8 cellular contexts compared by ENCODE assay signal in the genomic region with DNA sequence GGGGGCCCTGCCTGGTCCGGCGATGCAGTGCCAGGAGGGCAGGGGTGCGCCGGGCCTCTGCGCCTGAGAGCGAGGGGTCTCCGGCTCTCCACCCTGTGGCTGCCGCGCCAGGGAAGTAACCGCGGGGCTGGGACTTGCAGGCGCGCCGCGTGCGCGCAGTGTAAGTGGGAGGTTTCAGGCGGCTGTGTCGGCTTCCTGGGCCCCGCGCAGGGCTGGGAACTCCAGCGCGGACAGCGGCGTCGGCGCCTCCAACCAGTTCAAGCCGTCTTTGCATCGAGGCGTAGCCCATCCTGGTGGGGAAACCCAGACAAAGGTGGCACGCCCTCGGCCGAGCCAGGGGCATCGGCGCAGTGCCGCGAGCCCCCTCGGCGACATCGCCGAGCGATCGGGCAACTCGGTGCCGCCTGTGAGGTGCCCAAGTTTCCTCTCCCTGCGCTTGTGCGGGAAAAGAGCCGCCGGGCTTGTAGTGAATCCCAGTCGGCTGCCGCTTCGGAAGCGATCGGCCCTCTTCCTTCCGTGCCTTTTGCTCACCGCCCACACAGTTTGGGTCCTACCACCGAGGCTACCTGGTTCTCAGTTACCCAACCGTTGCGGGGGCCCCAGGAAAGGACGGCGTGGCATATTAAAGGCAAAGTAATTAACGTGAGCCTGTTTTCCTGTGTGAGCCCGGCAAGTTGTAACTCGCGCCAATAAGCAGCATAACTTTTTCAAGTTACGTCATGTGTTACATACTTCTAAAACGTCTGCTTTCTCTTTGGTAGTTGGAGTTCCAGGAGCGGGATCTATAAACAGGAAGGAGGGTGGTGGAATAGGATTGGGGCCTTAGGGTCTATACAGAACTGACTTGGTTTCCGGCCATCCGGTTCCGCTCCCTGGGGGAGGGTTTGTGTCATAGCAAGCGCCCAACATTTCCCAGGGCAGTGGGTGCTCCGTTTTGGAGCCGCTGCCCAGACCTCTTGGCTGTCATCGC. TPM values are rescaled to one million over a fixed set of nuclear protein-coding genes. Genes with fewer than 3 reads are reported as not detected.
A peak's percentile ranks its signal among the peaks of the same experiment; 100 is the strongest.
DNase-seq lines count a peak whose midpoint lies in the region; ATAC-seq lines count a peak whose summit lies in the region.

No MANE protein-coding gene starts in this region.

- peaks cover 39% of the 10 kb centered on the region for H3K4me1 Mint-ChIP-seq in activated CD4-positive, alpha-beta memory T cell treated with anti-CD3 and anti-CD28 coated beads for 36 hours (ENCODE audit: low read depth)

- no peaks in the 10 kb centered on the region for H3K36me3 Mint-ChIP-seq in activated CD4-positive, alpha-beta memory T cell treated with anti-CD3 and anti-CD28 coated beads for 36 hours

- DNase-seq in NK-92 treated with Interleukin-12 subunit alpha and Interleukin-12 subunit beta, amount 100 ng/mL, for 24 hours (lab: John Stamatoyannopoulos, UW), result peak; percentile 74
- DNase-seq in NK-92 (lab: John Stamatoyannopoulos, UW; ENCODE audit: unreplicated experiment) (no peak), NCI-H748 (lab: John Stamatoyannopoulos, UW; ENCODE audit: unreplicated experiment) (peak; percentile 77), lung microvascular endothelial cell (ENCODE audit: low read depth in 2 of 2) (peak; percentile 64 to 95)
- peak; percentile 82 for DNase-seq in activated CD4-positive, alpha-beta memory T cell treated with anti-CD3 and anti-CD28 coated beads for 36 hours
- peak; percentile 35 to 69 (median 43) for DNase-seq in stimulated activated CD4-positive, alpha-beta T cell treated with anti-CD3 and anti-CD28 coated beads, TNF-alpha, amount 100 ng/mL, for 24 hours (ENCODE audit: low read depth in 3 of 3)

- no peaks in the 10 kb centered on the region for H3K9me3 ChIP-seq in ectodermal cell (ENCODE audit: control insufficient read depth, low read length)

- peak; percentile 55 for ATAC-seq in HG03039 (IDR thresholded peaks at IDR 0.05; ENCODE audit: unreplicated experiment)

- peaks cover 12% of the 10 kb centered on the region for H3K4me1 ChIP-seq in ectodermal cell (ENCODE audit: control insufficient read depth, insufficient read depth, low read length)

- POLR2A ChIA-PET in activated CD4-positive, alpha-beta memory T cell treated with anti-CD3 and anti-CD28 coated beads for 36 hours (lab: Charles Lee), result interaction anchor here (1.1 kb wide), 1 partner anchor 24 kb away, joined by 3 read pairs; no protein-coding TSS in a partner anchor

- CTCF ChIA-PET in activated CD4-positive, alpha-beta memory T cell treated with anti-CD3 and anti-CD28 coated beads for 36 hours (lab: Charles Lee), result interaction anchor here (1.0 to 1.4 kb wide), 3 partner anchors 18 to 168 kb away, joined by 3 to 6 read pairs (median 6); no protein-coding TSS in a partner anchor

- intact Hi-C loops in activated CD4-positive, alpha-beta memory T cell treated with anti-CD3 and anti-CD28 coated beads for 36 hours (cut with micrococcal nuclease), result loop anchor here (1.0 to 5.0 kb wide), 8 partner anchors 24 to 377 kb away; a partner anchor contains a TSS

- H3K27me3 ChIP-seq in ectodermal cell (ENCODE audit: control insufficient read depth, insufficient read depth, low read length, poor library complexity, severe bottlenecking), result peaks cover 42% of the 10 kb centered on the region

- 2% methylated on average over 75 of the region's 75 CpGs for WGBS in ectodermal cell, 2 experiments

- H3K9me3 Mint-ChIP-seq in activated CD4-positive, alpha-beta memory T cell treated with anti-CD3 and anti-CD28 coated beads for 36 hours, result no peaks in the 10 kb centered on the region

- peak overlapping the region; percentile 76 for H3K4me3 ChIP-seq in ectodermal cell (ENCODE audit: insufficient read depth, low read depth, low read length)

- no peak overlapping the region for H3K27ac ChIP-seq in ectodermal cell (ENCODE audit: insufficient read depth, low read depth, low read length, poor library complexity, severe bottlenecking)

- H3K27ac Mint-ChIP-seq in activated CD4-positive, alpha-beta memory T cell treated with anti-CD3 and anti-CD28 coated beads for 36 hours, result peak overlapping the region; percentile 87

- no peaks in the 10 kb centered on the region for H3K36me3 ChIP-seq in ectodermal cell (ENCODE audit: control insufficient read depth, insufficient read depth, low read length)

- H3K27me3 Mint-ChIP-seq in activated CD4-positive, alpha-beta memory T cell treated with anti-CD3 and anti-CD28 coated beads for 36 hours, result no peaks in the 10 kb centered on the region

- peak overlapping the region; percentile 90 for H3K4me3 Mint-ChIP-seq in activated CD4-positive, alpha-beta memory T cell treated with anti-CD3 and anti-CD28 coated beads for 36 hours

RNA-seq across cellular contexts. Expression of a gene that starts 1.2 kb away (rescaled TPM):
- 10 to 100 TPM; 16.9 to 17.9 TPM for total RNA-seq in activated CD4-positive, alpha-beta memory T cell treated with anti-CD3 and anti-CD28 coated beads for 36 hours
- polyA plus RNA-seq in ectodermal cell (2013, experiment 1 of 4), result 7.2 TPM
- polyA plus RNA-seq in ectodermal cell (2013, experiment 2 of 4), result 6.5 TPM
- polyA plus RNA-seq in ectodermal cell (2013, experiment 3 of 4), result 5.6 TPM
- polyA plus RNA-seq in ectodermal cell (2013, experiment 4 of 4), result 6.1 TPM
- 11.5 and 11.8 TPM in 2 replicates for total RNA-seq in lung microvascular endothelial cell
